26 cellular contexts compared by ENCODE assay signal in genomic region chr16:27304102-27304501, GRCh38.
"Had no signal": no experiment of that assay in that cellular context is flagged by ENCODE, and none has a peak within 500 bp of the region (broad histone marks: within the 10 kb centered on the region; RNA-seq: fewer than 3 reads in every experiment).

No MANE protein-coding gene starts in this region.

- H3K36me3 Mint-ChIP-seq: activated naive CD4-positive, alpha-beta T cell treated with anti-CD3 and anti-CD28 coated beads, Interleukin-2, amount 50 U/mL, for 24 hours; T-cell had no signal

- H3K4me3 ChIP-seq: SK-N-MC had no signal

- DNase-seq: activated CD4-positive, alpha-beta T cell treated with anti-CD3 and anti-CD28 coated beads, Interleukin-2, amount 50 U/mL, for 1 hour; activated CD4-positive, CD25-positive, alpha-beta regulatory T cell; activated CD8-positive, alpha-beta T cell treated with anti-CD3 and anti-CD28 coated beads for 36 hours; activated effector memory CD4-positive, alpha-beta T cell treated with Interleukin-2 at 50 U/mL for 16 hours; activated naive CD4-positive, alpha-beta T cell; aorta; central memory CD4-positive, alpha-beta T cell; Kasumi-1; KBM-7; NCI-H1048; NCI-H2029; NCI-H345; NCI-H510A; NCI-H526 treated with DMSO at 0.1 percent for 48 hours; NCI-H82; RPMI8226; T-cell; T-helper 2 cell; T1000 had no signal

- H3K4me3 Mint-ChIP-seq: activated CD8-positive, alpha-beta T cell treated with anti-CD3 and anti-CD28 coated beads for 36 hours; activated naive CD4-positive, alpha-beta T cell treated with anti-CD3 and anti-CD28 coated beads, Interleukin-2, amount 50 U/mL, for 24 hours; activated T-cell treated with anti-CD3 and anti-CD28 coated beads, Interleukin-2, amount 50 U/mL, for 24 hours; activated T-helper 1 cell treated with anti-CD3 and anti-CD28 coated beads, Interleukin-12 subunit alpha, Interleukin-12 subunit beta, Interleukin-2, Interleukin-4 antibody, amounts not matched to agents 30 ng/mL and 10 ng/mL and 1 ng/mL, durations not matched to agents 14 hours and 24 hours and 36 hours; T-cell had no signal

- H3K9me3 Mint-ChIP-seq: activated naive CD4-positive, alpha-beta T cell treated with anti-CD3 and anti-CD28 coated beads, Interleukin-2, amount 50 U/mL, for 24 hours; activated T-cell treated with anti-CD3 and anti-CD28 coated beads, Interleukin-2, amount 50 U/mL, for 24 hours had no signal

- H3K27me3 Mint-ChIP-seq: activated CD8-positive, alpha-beta T cell treated with anti-CD3 and anti-CD28 coated beads for 36 hours; activated naive CD4-positive, alpha-beta T cell treated with anti-CD3 and anti-CD28 coated beads, Interleukin-2, amount 50 U/mL, for 24 hours; activated T-cell treated with anti-CD3 and anti-CD28 coated beads, Interleukin-2, amount 50 U/mL, for 24 hours; T-cell had no signal

- H3K27ac ChIP-seq: SK-N-MC had no signal

- ATAC-seq: activated CD8-positive, alpha-beta T cell treated with anti-CD3 and anti-CD28 coated beads for 36 hours; Right ventricle myocardium inferior; T-cell had no signal

- FAIRE-seq: bronchial epithelial cell, TTC549 had no signal

- H3K27ac Mint-ChIP-seq: activated CD8-positive, alpha-beta T cell treated with anti-CD3 and anti-CD28 coated beads for 36 hours; activated T-cell treated with anti-CD3 and anti-CD28 coated beads, Interleukin-2, amount 50 U/mL, for 24 hours; activated T-helper 1 cell treated with anti-CD3 and anti-CD28 coated beads, Interleukin-12 subunit alpha, Interleukin-12 subunit beta, Interleukin-2, Interleukin-4 antibody, amounts not matched to agents 30 ng/mL and 10 ng/mL and 1 ng/mL, durations not matched to agents 14 hours and 24 hours and 36 hours had no signal
